16 cellular contexts compared by ENCODE assay signal in the genomic region with DNA sequence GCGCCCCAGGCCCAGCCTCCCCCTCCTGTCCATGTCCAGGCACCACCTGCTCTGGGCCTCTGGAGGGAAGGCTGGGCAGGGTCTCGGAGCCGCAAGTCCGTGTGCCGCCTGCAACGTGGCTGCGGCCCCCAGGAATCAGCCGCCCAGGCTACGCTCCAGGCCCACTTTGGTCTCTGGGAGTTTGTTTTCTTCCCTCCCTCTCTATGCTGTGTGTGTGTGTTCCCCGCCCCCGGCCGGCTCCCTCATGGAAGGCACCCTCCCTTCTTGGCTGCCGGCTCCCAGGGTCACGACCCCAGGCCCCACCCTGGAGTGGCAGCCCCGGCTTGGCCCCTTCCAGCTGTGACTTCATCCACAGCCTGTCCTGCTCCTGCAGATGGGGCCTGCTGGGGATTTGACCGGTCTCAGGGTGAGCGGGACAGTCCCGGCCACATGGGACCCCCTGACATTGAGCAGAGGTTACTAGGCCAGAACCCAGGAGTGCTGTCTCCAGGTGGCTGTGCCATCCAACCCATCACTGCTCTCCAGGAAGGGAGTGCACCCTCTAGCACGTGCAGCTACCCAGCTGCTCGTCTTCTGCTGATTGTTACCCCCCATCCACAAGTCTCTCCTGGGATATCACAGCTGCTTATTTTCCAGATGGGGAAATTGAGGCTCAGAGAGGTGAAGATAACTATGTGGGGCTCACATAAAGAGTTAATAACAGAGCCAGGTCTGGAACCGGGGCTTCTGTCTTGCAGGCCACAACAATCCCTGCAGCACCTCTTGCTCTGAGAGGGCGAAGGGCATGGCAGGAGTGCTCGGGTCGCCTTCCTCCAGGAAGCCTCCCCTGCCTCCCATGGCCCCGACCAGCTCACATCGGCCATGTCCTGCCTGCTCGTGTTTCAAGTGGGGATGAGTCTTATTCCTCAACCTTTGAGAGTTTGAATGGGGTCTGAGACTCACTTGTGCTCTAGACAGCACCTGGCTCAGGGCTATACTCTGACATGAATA. TPM values are rescaled to one million over a fixed set of nuclear protein-coding genes. Genes with fewer than 3 reads are reported as not detected.
A peak's percentile ranks its signal among the peaks of the same experiment; 100 is the strongest.
DNase-seq lines count a peak whose midpoint lies in the region; ATAC-seq and TF ChIP-seq lines count a peak whose summit lies in the region.
"Had no signal": no experiment of that assay in that cellular context is flagged by ENCODE, and none has a peak within 500 bp of the region (broad histone marks: within the 10 kb centered on the region; RNA-seq: fewer than 3 reads in every experiment).

No MANE protein-coding gene starts in this region.

- TF ChIP-seq CTCF in PC-9 (conservative IDR thresholded peaks at IDR 0.05) (no peak), GM20000 (IDR thresholded peaks at IDR 0.05; ENCODE audit: extremely low read depth, missing control alignments) (no peak)

- H3K27ac ChIP-seq in PC-9, result peak overlapping the region; percentile 100

- ATAC-seq in Right ventricle myocardium superior (ENCODE audit: poor library complexity) (peak; percentile 61), sciatic nerve (peak; percentile 72)
- ATAC-seq in stimulated activated memory B cell treated with anti-CD40 and anti-IgM and Interleukin-4, amounts not matched to agents 10 μg/mL and 1 μg/mL and 100 μg/mL, for 72 hours, result no peak

- H3K9me3 Mint-ChIP-seq in stimulated activated memory B cell treated with anti-CD40 and anti-IgM and Interleukin-4, amounts not matched to agents 10 μg/mL and 1 μg/mL and 100 μg/mL, for 72 hours, result no peaks in the 10 kb centered on the region
- H3K9me3 Mint-ChIP-seq: activated B cell treated with CpG ODN at 0.5 μM for 24 hours had no signal

- CTCF ChIA-PET in PC-9 (lab: Charles Lee), result no interaction called here

- H3K79me2 ChIP-seq in PC-9 (ENCODE audit: low read depth), result peaks cover 73% of the 10 kb centered on the region

- BruUV-seq in PC-9 (replicated peaks; lab: Mats Ljungman, UMichigan), result TSS peak; percentile 4

- peaks cover 42% of the 10 kb centered on the region for H3K36me3 ChIP-seq in PC-9 (ENCODE audit: low read depth)

- POLR2A ChIA-PET in PC-9 (lab: Charles Lee; ENCODE audit: unreplicated experiment), result interaction anchor here (0.6 kb wide), 1 partner anchor 14 kb away, joined by 4 read pairs; no protein-coding TSS in a partner anchor

- peaks cover 65% of the 10 kb centered on the region for H3F3A ChIP-seq in PC-9 (ENCODE audit: insufficient read depth, low read depth)

- no peaks in the 10 kb centered on the region for H4K20me1 ChIP-seq in PC-9 (ENCODE audit: insufficient read depth)

- peaks cover 48% of the 10 kb centered on the region for H3K4me1 Mint-ChIP-seq in stimulated activated memory B cell treated with anti-CD40 and anti-IgM and Interleukin-4, amounts not matched to agents 10 μg/mL and 1 μg/mL and 100 μg/mL, for 72 hours

- peak; percentile 59 for DNase-seq in Daoy (ENCODE audit: low read depth)
- DNase-seq in PC-9, result peak in 1 of 2 experiments; percentile 73
- DNase-seq in Right ventricle myocardium superior, result peak; percentile 84
- peak; percentile 82 for DNase-seq in sciatic nerve (ENCODE audit: low spot score)
- DNase-seq in SHP77 treated with DMSO at 0.1 percent for 48 hours (lab: John Stamatoyannopoulos, UW), result no peak
- no peak for DNase-seq in GM20000 (ENCODE audit: low spot score)
- DNase-seq in NCI-H1105 (lab: John Stamatoyannopoulos, UW), result no peak
- DNase-seq: activated B cell treated with CpG ODN at 0.5 μM for 24 hours; activated gamma-delta T cell; cortex of kidney; NCI-H1048; NCI-H526 treated with DMSO at 0.1 percent for 48 hours; SIG-M5; stimulated activated naive CD4-positive, alpha-beta T cell had no signal

- H3K36me3 Mint-ChIP-seq in stimulated activated memory B cell treated with anti-CD40 and anti-IgM and Interleukin-4, amounts not matched to agents 10 μg/mL and 1 μg/mL and 100 μg/mL, for 72 hours, result no peaks in the 10 kb centered on the region

- no peaks in the 10 kb centered on the region for H3K9me3 ChIP-seq in PC-9 (ENCODE audit: insufficient read depth, low read depth)

- H3K27ac Mint-ChIP-seq in stimulated activated memory B cell treated with anti-CD40 and anti-IgM and Interleukin-4, amounts not matched to agents 10 μg/mL and 1 μg/mL and 100 μg/mL, for 72 hours, result no peak overlapping the region
- H3K27ac Mint-ChIP-seq: activated B cell treated with CpG ODN at 0.5 μM for 24 hours had no signal

- H2AFZ ChIP-seq in PC-9, result no peak overlapping the region

- peaks cover 48% of the 10 kb centered on the region for H3K27me3 Mint-ChIP-seq in stimulated activated memory B cell treated with anti-CD40 and anti-IgM and Interleukin-4, amounts not matched to agents 10 μg/mL and 1 μg/mL and 100 μg/mL, for 72 hours

- H3K9me2 ChIP-seq in PC-9 (ENCODE audit: insufficient read depth), result no peaks in the 10 kb centered on the region

- intact Hi-C loops in PC-9 (cut with micrococcal nuclease; ENCODE audit: unreplicated experiment), result loop anchor here (5.0 kb wide), 1 partner anchor 627 kb away; no protein-coding TSS in a partner anchor
- intact Hi-C loops in Right ventricle myocardium superior (cut with DNase I), result no loop called here
- intact Hi-C loops in sciatic nerve (cut with DNase I), result no loop called here

- peaks cover 58% of the 10 kb centered on the region for H3K4me1 ChIP-seq in PC-9 (replicated peaks; ENCODE audit: insufficient read depth)

- peak overlapping the region; percentile 88 for H3K4me2 ChIP-seq in PC-9

- H3K4me3 ChIP-seq in PC-9, result no peak overlapping the region

- no peak overlapping the region for H3K4me3 Mint-ChIP-seq in stimulated activated memory B cell treated with anti-CD40 and anti-IgM and Interleukin-4, amounts not matched to agents 10 μg/mL and 1 μg/mL and 100 μg/mL, for 72 hours
- H3K4me3 Mint-ChIP-seq: activated B cell treated with CpG ODN at 0.5 μM for 24 hours had no signal

- no peaks in the 10 kb centered on the region for H3K27me3 ChIP-seq in PC-9 (ENCODE audit: insufficient read depth, low read depth)

RNA-seq across cellular contexts. Expression of gene LIF, which starts 2.8 kb away (rescaled TPM):
- 33.3 and 35.2 TPM in 2 replicates for total RNA-seq in Daoy (2014; rRNA removed; shearing (Covaris generic))
- 17.2 and 17.4 TPM in 2 replicates for total RNA-seq in PC-9 (2021)
- total RNA-seq in Right ventricle myocardium superior, result 0.54 TPM
- 3.2 TPM for total RNA-seq in sciatic nerve

RNA-seq across cellular contexts. Expression of gene OSM, which starts 17.3 kb away (rescaled TPM):
- 0.06 TPM in 1 of 2 replicates, not detected in the other for total RNA-seq in Daoy (2014; rRNA removed; shearing (Covaris generic))
- not detected in 2 replicates for total RNA-seq in PC-9 (2021)
- total RNA-seq in Right ventricle myocardium superior, result 0.11 TPM
- total RNA-seq in sciatic nerve, result 6.4 TPM
- total RNA-seq: kidney epithelial cell had no signal

RNA-seq across cellular contexts. Expression of gene CASTOR1, which starts 40.0 kb away (rescaled TPM):
- 5.9 and 10.3 TPM in 2 replicates for total RNA-seq in Daoy (2014; rRNA removed; shearing (Covaris generic))
- total RNA-seq in PC-9 (2021), result 10.6 and 11.1 TPM in 2 replicates
- 5.3 TPM for total RNA-seq in Right ventricle myocardium superior
- 15.9 TPM for total RNA-seq in sciatic nerve

Comparison
In these comparisons a context has a peak if more than half of its experiments do, and no peak if none do; other contexts are left out.
1. DNase-seq: peak in Daoy (single experiment), Right ventricle myocardium superior (single experiment) and sciatic nerve (single experiment); none in SHP77 treated with DMSO at 0.1 percent for 48 hours (single experiment), GM20000 (single experiment) and NCI-H1105 (single experiment).